Comparison of ENCODE assay signal across 24 cellular contexts in genomic region chr4:7252510-7253340, GRCh38.
DNase-seq lines count a peak whose midpoint lies in the region; ATAC-seq, FAIRE-seq and TF ChIP-seq lines count a peak whose summit lies in the region.
"Had no signal": no experiment of that assay in that cellular context is flagged by ENCODE, and none has a peak within 500 bp of the region (broad histone marks: within the 10 kb centered on the region; RNA-seq: fewer than 3 reads in every experiment).

No MANE protein-coding gene starts in this region.

- no peak for TF ChIP-seq CTCF in K562 (IDR thresholded peaks at IDR 0.05 in 2 of 3, conservative IDR thresholded peaks at IDR 0.05 in 1 of 3; ENCODE audit: insufficient read depth in 2 of 3, low read depth in 1 of 3, low read length in 3 of 3)
- no peak for TF ChIP-seq CTCF in nephron (IDR thresholded peaks at IDR 0.05; ENCODE audit: unreplicated experiment in 3 of 3)
- TF ChIP-seq CTCF in GM23338 (conservative IDR thresholded peaks at IDR 0.05; ENCODE audit: low read depth in 2 of 2) = no peak

- peaks cover 65% of the 10 kb centered on the region for H3K4me1 Mint-ChIP-seq in nephron
- H3K4me1 Mint-ChIP-seq in GM23338 = no peaks in the 10 kb centered on the region

- TF ChIP-seq EP300 in K562 (IDR thresholded peaks at IDR 0.05; ENCODE audit: low read length) = no peak

- in situ Hi-C loops in K562 (cut with MboI) = no loop called here
- in situ Hi-C loops in GM23248 (cut with MboI) = no loop called here

- FAIRE-seq in K562 (lab: Jason Lieb, UNC) = no peak
- FAIRE-seq: G401.6 had no signal

- WGBS in K562 (ENCODE audit: insufficient coverage, low coverage, missing lambda C conversion rate) = 0% methylated on average over 14 of the region's 15 CpGs
- WGBS in GM23248 (ENCODE audit: low coverage in 1 of 2, low lambda C conversion rate in 2 of 2, missing lambda C conversion rate in 2 of 2), 2 experiments = 74 to 76% methylated on average over 15 of the region's 15 CpGs

- H3K79me2 ChIP-seq in K562 (ENCODE audit: control insufficient read depth, insufficient read depth, low read length) (no peaks in the 10 kb centered on the region), GM23248 (ENCODE audit: insufficient read depth) (no peaks in the 10 kb centered on the region), GM23338 (replicated peaks; ENCODE audit: insufficient read depth) (no peaks in the 10 kb centered on the region)

- H3K9ac ChIP-seq in BLaER1 treated with 17β-estradiol and CSF1 and Interleukin-3, amounts not matched to agents 10 nM and 100 nM = 0 out of 22 replicates have a peak overlapping the region, but pooled peaks of 1 of the 11 experiments have one; percentile 24
- H3K9ac ChIP-seq in K562 (ENCODE audit: insufficient read depth in 1 of 2, low read depth in 2 of 2, low read length in 2 of 2) (no peak overlapping the region), GM23248 (no peak overlapping the region)

- H3K4me3 ChIP-seq in BLaER1 treated with 17β-estradiol and CSF1 and Interleukin-3, amounts not matched to agents 10 nM and 100 nM = no peak overlapping the region
- no peak overlapping the region for H3K4me3 ChIP-seq in SJCRH30
- no peak overlapping the region for H3K4me3 ChIP-seq in K562
- H3K4me3 ChIP-seq in GM23248 = no peak overlapping the region
- no peak overlapping the region for H3K4me3 ChIP-seq in GM23338
- H3K4me3 ChIP-seq: HAP-1 had no signal

- H3K9me3 Mint-ChIP-seq in nephron (no peaks in the 10 kb centered on the region), GM23338 (0 out of 3 replicates have a peak, but pooled peaks cover 4% of the 10 kb centered on the region)

- no peak for TF ChIP-seq POLR2A in K562 (conservative IDR thresholded peaks at IDR 0.05)

- H3K4me3 Mint-ChIP-seq in nephron (peak overlapping the region in 2 of 3 experiments; percentile 24 to 63), GM23338 (no peak overlapping the region)
- H3K4me3 Mint-ChIP-seq: CD4-positive, alpha-beta T cell; HFFc6; IgD-negative memory B cell had no signal

- H3K4me1 ChIP-seq in BLaER1 treated with 17β-estradiol and CSF1 and Interleukin-3, amounts not matched to agents 10 nM and 100 nM = peaks cover 7 to 75% (median 66%) of the 10 kb centered on the region in 10 experiments; a peak in 18 of 20 replicates
- peaks cover 72% of the 10 kb centered on the region for H3K4me1 ChIP-seq in SJCRH30
- peaks cover 0 to 3% of the 10 kb centered on the region in 2 experiments; a peak in 2 of 5 replicates for H3K4me1 ChIP-seq in K562 (replicated peaks in 1 of 2; ENCODE audit: control insufficient read depth in 2 of 2, insufficient read depth in 2 of 2, low read length in 2 of 2)
- peaks cover 11% of the 10 kb centered on the region for H3K4me1 ChIP-seq in GM23248 (ENCODE audit: insufficient read depth)
- H3K4me1 ChIP-seq in GM23338 (ENCODE audit: insufficient read depth) = no peaks in the 10 kb centered on the region
- H3K4me1 ChIP-seq: Caco-2, HAP-1 had no signal

- no peak overlapping the region for H3K27ac ChIP-seq in BLaER1 treated with 17β-estradiol and CSF1 and Interleukin-3, amounts not matched to agents 10 nM and 100 nM
- H3K27ac ChIP-seq in SJCRH30 = peak overlapping the region; percentile 68; the same call in 1 of the 2 replicates
- H3K27ac ChIP-seq in K562 (ENCODE audit: extremely low read depth, low read depth, low read length) = no peak overlapping the region
- H3K27ac ChIP-seq in GM23248 = no peak overlapping the region
- H3K27ac ChIP-seq in GM23338 (ENCODE audit: low read depth) = no peak overlapping the region

- H3K36me3 Mint-ChIP-seq in nephron (ENCODE audit: low read depth) = no peaks in the 10 kb centered on the region
- no peaks in the 10 kb centered on the region for H3K36me3 Mint-ChIP-seq in GM23338 (ENCODE audit: low read depth)
- H3K36me3 Mint-ChIP-seq: IgD-negative memory B cell had no signal

- H3K36me3 ChIP-seq in BLaER1 treated with 17β-estradiol and CSF1 and Interleukin-3, amounts not matched to agents 10 nM and 100 nM = no peaks in the 10 kb centered on the region
- no peaks in the 10 kb centered on the region for H3K36me3 ChIP-seq in SJCRH30
- H3K36me3 ChIP-seq in K562 (ENCODE audit: control insufficient read depth, insufficient read depth, low read length) = no peaks in the 10 kb centered on the region
- no peaks in the 10 kb centered on the region for H3K36me3 ChIP-seq in GM23248 (ENCODE audit: low read depth)
- H3K36me3 ChIP-seq in GM23338 (ENCODE audit: insufficient read depth) = no peaks in the 10 kb centered on the region
- H3K36me3 ChIP-seq: HAP-1 had no signal

- no peaks in the 10 kb centered on the region for H3K27me3 ChIP-seq in BLaER1 treated with 17β-estradiol and CSF1 and Interleukin-3, amounts not matched to agents 10 nM and 100 nM
- H3K27me3 ChIP-seq in SJCRH30 = no peaks in the 10 kb centered on the region
- peaks cover 14 to 58% of the 10 kb centered on the region in 2 experiments for H3K27me3 ChIP-seq in K562 (ENCODE audit: control insufficient read depth in 2 of 2, insufficient read depth in 2 of 2, low read length in 2 of 2)
- H3K27me3 ChIP-seq in GM23248 (replicated peaks; ENCODE audit: insufficient read depth) = peaks cover 9% of the 10 kb centered on the region
- no peaks in the 10 kb centered on the region for H3K27me3 ChIP-seq in GM23338 (ENCODE audit: insufficient read depth)

- peak overlapping the region in 9 of 11 experiments; percentile 35 to 87 (median 80); a peak in 17 of 22 replicates for H3K4me2 ChIP-seq in BLaER1 treated with 17β-estradiol and CSF1 and Interleukin-3, amounts not matched to agents 10 nM and 100 nM
- H3K4me2 ChIP-seq in K562 (ENCODE audit: insufficient read depth, low read length) (no peak overlapping the region), GM23248 (ENCODE audit: unreplicated experiment) (no peak overlapping the region), GM23338 (no peak overlapping the region)

- ATAC-seq in K562 (peak; percentile 46), GM23338 (no peak)
- ATAC-seq: Panc1 had no signal

- peak in 1 of 2 experiments; percentile 40 for DNase-seq in SJCRH30
- peak in 2 of 4 experiments; percentile 20 to 25 for DNase-seq in K562 (ENCODE audit: extremely low read depth in 1 of 4, low spot score in 3 of 4)
- no peak for DNase-seq in GM23248
- no peak for DNase-seq in GM23338 (ENCODE audit: low spot score)
- DNase-seq in activated CD4-positive, alpha-beta T cell treated with anti-CD3 and anti-CD28 coated beads for 4 hours = no peak
- DNase-seq: Caco-2; CD4-positive, alpha-beta T cell; GOT3; HFFc6; NCI-H1092; NCI-H1436; NCI-H187; NCI-H2081 treated with DMSO at 0.1 percent for 48 hours; NCI-H2171; NCI-H226; NCI-H510A; NCI-H69; SIG-M5 had no signal

- TF ChIP-seq RAD21 in K562 (CRISPR knock-in tag; conservative IDR thresholded peaks at IDR 0.05 in 1 of 2, IDR thresholded peaks at IDR 0.05 in 1 of 2) = no peak

- no peaks in the 10 kb centered on the region for H3K9me1 ChIP-seq in K562 (ENCODE audit: control insufficient read depth, insufficient read depth, low read length)

- CTCF ChIA-PET in K562 (lab: Yijun Ruan, JAX; ENCODE audit: low intra/inter-chr PET ratio) = no interaction called here

- BruUV-seq in K562 (replicated peaks; lab: Mats Ljungman, UMichigan) = no TSS peak

- H3K9me3 ChIP-seq in BLaER1 treated with 17β-estradiol and CSF1 and Interleukin-3, amounts not matched to agents 10 nM and 100 nM (replicated peaks in 1 of 11) = peaks cover 0 to 11% (median 7%) of the 10 kb centered on the region in 11 experiments; a peak in 9 of 22 replicates
- H3K9me3 ChIP-seq in SJCRH30 (replicated peaks) (no peaks in the 10 kb centered on the region), K562 (replicated peaks; ENCODE audit: control insufficient read depth, insufficient read depth, low read depth, low read length) (no peaks in the 10 kb centered on the region), GM23248 (ENCODE audit: low read depth) (no peaks in the 10 kb centered on the region)
- H3K9me3 ChIP-seq: HAP-1 had no signal

- intact Hi-C loops in K562 (cut with micrococcal nuclease) = no loop called here

- peaks cover 5% of the 10 kb centered on the region for H3K27me3 Mint-ChIP-seq in nephron (ENCODE audit: low read depth)
- peaks cover 11% of the 10 kb centered on the region for H3K27me3 Mint-ChIP-seq in GM23338 (ENCODE audit: insufficient read depth, low read depth, poor library complexity)

- POLR2A ChIA-PET in K562 (lab: Yijun Ruan, JAX) = interaction anchor here (0.6 to 0.7 kb wide), 2 partner anchors 15 to 1355 kb away, joined by 3 to 4 read pairs; no protein-coding TSS in a partner anchor

- H3K9me2 ChIP-seq in GM23248 (ENCODE audit: insufficient read depth) = no peaks in the 10 kb centered on the region
- H3K9me2 ChIP-seq in GM23338 (ENCODE audit: insufficient read depth) = no peaks in the 10 kb centered on the region

- H3F3A ChIP-seq in GM23248 (ENCODE audit: insufficient read depth) (no peaks in the 10 kb centered on the region), GM23338 (replicated peaks; ENCODE audit: low read depth) (no peaks in the 10 kb centered on the region)

- H4K20me1 ChIP-seq in BLaER1 treated with 17β-estradiol and CSF1 and Interleukin-3, amounts not matched to agents 10 nM and 100 nM = peaks cover 0 to 21% (median 4%) of the 10 kb centered on the region in 11 experiments; a peak in 10 of 22 replicates
- H4K20me1 ChIP-seq in K562 (replicated peaks; ENCODE audit: control insufficient read depth, insufficient read depth, low read length) = no peaks in the 10 kb centered on the region; the same call in 1 of the 2 replicates
- H4K20me1 ChIP-seq in GM23248 (ENCODE audit: insufficient read depth) = no peaks in the 10 kb centered on the region
- H4K20me1 ChIP-seq in GM23338 (replicated peaks; ENCODE audit: insufficient read depth) = no peaks in the 10 kb centered on the region

- H2AFZ ChIP-seq in K562 (ENCODE audit: low read depth, low read length) = no peak overlapping the region
- H2AFZ ChIP-seq in GM23248 = no peak overlapping the region
- H2AFZ ChIP-seq in GM23338 = no peak overlapping the region

- H3K27ac Mint-ChIP-seq in nephron (peak overlapping the region in 2 of 3 experiments; percentile 83 to 99), GM23338 (no peak overlapping the region)
- H3K27ac Mint-ChIP-seq: CD4-positive, alpha-beta T cell; HFFc6; IgD-negative memory B cell had no signal

TF ChIP-seq in K562, 482 proteins besides CTCF, POLR2A, EP300 and RAD21 (continues in another document):
- no peak for TF ChIP-seq ZNF165 (CRISPR knock-in tag; IDR thresholded peaks at IDR 0.05; ENCODE audit: borderline replicate concordance)
- TF ChIP-seq IFI16 (CRISPR knock-in tag; IDR thresholded peaks at IDR 0.05) = no peak
- TF ChIP-seq BRF1 (IDR thresholded peaks at IDR 0.05; ENCODE audit: borderline replicate concordance, extremely low read depth, insufficient read length) = no peak
- TF ChIP-seq CBFA2T3 (IDR thresholded peaks at IDR 0.05) = peak; percentile 37; the same call in 1 of the 2 replicates
- TF ChIP-seq TCF3 (CRISPR knock-in tag; IDR thresholded peaks at IDR 0.05) = peak; percentile 52

Comparison
In these comparisons a context has a peak if more than half of its experiments do, and no peak if none do; other contexts are left out.
1. H3K4me2 ChIP-seq: peak in BLaER1 treated with 17β-estradiol and CSF1 and Interleukin-3, amounts not matched to agents 10 nM and 100 nM (9 of 11); none in K562 (single experiment), GM23248 (single experiment) and GM23338 (single experiment).